8 cellular contexts compared by ENCODE assay signal in genomic region chr12:107091381-107091780, GRCh38. TPM values are rescaled to one million over a fixed set of nuclear protein-coding genes. Genes with fewer than 3 reads are reported as not detected.
DNase-seq lines count a peak whose midpoint lies in the region; ATAC-seq lines count a peak whose summit lies in the region.

No MANE protein-coding gene starts in this region.

- H3K27me3 Mint-ChIP-seq in T-helper 2 cell treated with Interferon-gamma antibody and Interleukin-4, amounts not matched to agents 5 μg/mL and 100 μg/mL, for 36 hours (ENCODE audit: low read depth), result peaks cover 3% of the 10 kb centered on the region

- peak; percentile 64 for DNase-seq in A172 (ENCODE audit: low spot score)
- peak; percentile 76 for DNase-seq in HS-5 (ENCODE audit: low read depth)
- peak; percentile 65 for DNase-seq in astrocyte of the hippocampus (ENCODE audit: low read depth, low spot score)
- peak; percentile 60 for DNase-seq in kidney tubule cell (ENCODE audit: low spot score)
- no peak for DNase-seq in AML-193 (lab: John Stamatoyannopoulos, UW)
- no peak for DNase-seq in T-helper 2 cell treated with Interferon-gamma antibody and Interleukin-4, amounts not matched to agents 5 μg/mL and 100 μg/mL, for 36 hours (ENCODE audit: low spot score)

- no peaks in the 10 kb centered on the region for H3K36me3 Mint-ChIP-seq in T-helper 2 cell treated with Interferon-gamma antibody and Interleukin-4, amounts not matched to agents 5 μg/mL and 100 μg/mL, for 36 hours (ENCODE audit: low read depth)

- no peak overlapping the region for H3K4me3 Mint-ChIP-seq in T-helper 2 cell treated with Interferon-gamma antibody and Interleukin-4, amounts not matched to agents 5 μg/mL and 100 μg/mL, for 36 hours

- no peak overlapping the region for H3K27ac Mint-ChIP-seq in T-helper 2 cell treated with Interferon-gamma antibody and Interleukin-4, amounts not matched to agents 5 μg/mL and 100 μg/mL, for 36 hours

- H3K4me1 Mint-ChIP-seq in T-helper 2 cell treated with Interferon-gamma antibody and Interleukin-4, amounts not matched to agents 5 μg/mL and 100 μg/mL, for 36 hours (ENCODE audit: low read depth), result peaks cover 4% of the 10 kb centered on the region

- H3K9me3 Mint-ChIP-seq in T-helper 2 cell treated with Interferon-gamma antibody and Interleukin-4, amounts not matched to agents 5 μg/mL and 100 μg/mL, for 36 hours, result peaks cover 7% of the 10 kb centered on the region

- ATAC-seq in GM18511 (IDR thresholded peaks at IDR 0.05; ENCODE audit: unreplicated experiment) (no peak), HG02973 (IDR thresholded peaks at IDR 0.05; ENCODE audit: unreplicated experiment) (no peak)

RNA-seq across cellular contexts. Expression of gene CRY1, which starts 2.0 kb away (rescaled TPM):
- 19.0 and 26.4 TPM in 2 replicates for total RNA-seq in A172 (2014; rRNA removed; shearing (Covaris generic))

Comparison
In these comparisons a context has a peak if more than half of its experiments do, and no peak if none do; other contexts are left out.
1. DNase-seq: peak in A172 (single experiment), HS-5 (single experiment), astrocyte of the hippocampus (single experiment) and kidney tubule cell (single experiment); none in AML-193 (0 of 2) and T-helper 2 cell treated with Interferon-gamma antibody and Interleukin-4, amounts not matched to agents 5 μg/mL and 100 μg/mL, for 36 hours (single experiment).